ENCODE assay signal across 12 cellular contexts in genomic region chr4:107734120-107734519, GRCh38. TPM values are rescaled to one million over a fixed set of nuclear protein-coding genes. Genes with fewer than 3 reads are reported as not detected.
A peak's percentile ranks its signal among the peaks of the same experiment; 100 is the strongest.
DNase-seq lines count a peak whose midpoint lies in the region; FAIRE-seq and TF ChIP-seq lines count a peak whose summit lies in the region.
"Had no signal": no experiment of that assay in that cellular context is flagged by ENCODE, and none has a peak within 500 bp of the region (broad histone marks: within the 10 kb centered on the region; RNA-seq: fewer than 3 reads in every experiment).

No MANE protein-coding gene starts in this region.

- no peak overlapping the region for H2AFZ ChIP-seq in Loucy (ENCODE audit: low read length)

- H3K9ac ChIP-seq in Loucy (ENCODE audit: low read depth, low read length, poor library complexity, severe bottlenecking) (no peak overlapping the region), endodermal cell (ENCODE audit: extremely low read depth, low read length, poor library complexity, severe bottlenecking) (no peak overlapping the region)

- H3K36me3 ChIP-seq in Loucy (ENCODE audit: insufficient read depth, low read length) (no peaks in the 10 kb centered on the region), endodermal cell (ENCODE audit: control insufficient read depth, insufficient read depth, low read length) (no peaks in the 10 kb centered on the region)

- H3F3A ChIP-seq in Loucy (ENCODE audit: low read depth), result no peaks in the 10 kb centered on the region

- no peaks in the 10 kb centered on the region for H3K9me2 ChIP-seq in Loucy (replicated peaks; ENCODE audit: low read depth, low read length)

- H3K27me3 ChIP-seq in Loucy (ENCODE audit: insufficient read depth, low read length, poor library complexity, severe bottlenecking), result no peaks in the 10 kb centered on the region
- peaks cover 21% of the 10 kb centered on the region for H3K27me3 ChIP-seq in endodermal cell (ENCODE audit: control insufficient read depth, insufficient read depth, low read length, poor library complexity, severe bottlenecking)
- no peaks in the 10 kb centered on the region for H3K27me3 ChIP-seq in dorsolateral prefrontal cortex

- WGBS in endodermal cell (ENCODE audit: insufficient coverage in 1 of 2, insufficient read length in 1 of 2), 2 experiments, result 18 to 38% methylated on average over 1 to 3 of the region's 3 CpGs

- no peak overlapping the region for H3K27ac ChIP-seq in 22Rv1
- no peak overlapping the region for H3K27ac ChIP-seq in endodermal cell (ENCODE audit: low read depth, low read length)
- H3K27ac ChIP-seq in dorsolateral prefrontal cortex, result no peak overlapping the region
- H3K27ac ChIP-seq: HL-60 had no signal

- H3K27ac Mint-ChIP-seq in endodermal cell, result no peak overlapping the region

- no peak overlapping the region for H3K4me2 ChIP-seq in Loucy (ENCODE audit: low read depth, low read length, poor library complexity, severe bottlenecking)

- intact Hi-C loops in dorsolateral prefrontal cortex (cut with DNase I), result no loop called here

- DNase-seq in GM12864 (ENCODE audit: low read depth) (no peak), endodermal cell (peak; percentile 83), cerebellum (ENCODE audit: low spot score) (no peak), D721Med (ENCODE audit: insufficient read length, low spot score) (no peak), dorsolateral prefrontal cortex (no peak)
- no peak for DNase-seq in central memory CD4-positive, alpha-beta T cell
- DNase-seq: activated gamma-delta T cell treated with Interleukin-2 at 50 U/mL for 16 hours, hypothalamus, small intestine had no signal

- no peaks in the 10 kb centered on the region for H4K20me1 ChIP-seq in Loucy (ENCODE audit: insufficient read depth, low read length, poor library complexity, severe bottlenecking)

- no peaks in the 10 kb centered on the region for H3K9me3 ChIP-seq in Loucy (ENCODE audit: insufficient read depth, low read depth, low read length)
- no peaks in the 10 kb centered on the region for H3K9me3 ChIP-seq in endodermal cell (ENCODE audit: control insufficient read depth, low read length)

- no peaks in the 10 kb centered on the region for H3K9me3 Mint-ChIP-seq in endodermal cell

- H3K4me1 ChIP-seq in Loucy (ENCODE audit: insufficient read depth, low read length, poor library complexity, severe bottlenecking), result no peaks in the 10 kb centered on the region
- H3K4me1 ChIP-seq in endodermal cell (ENCODE audit: control insufficient read depth, insufficient read depth, low read length), result peaks cover 4% of the 10 kb centered on the region

- no peaks in the 10 kb centered on the region for H3K36me3 Mint-ChIP-seq in endodermal cell (ENCODE audit: low read depth)

- no peaks in the 10 kb centered on the region for H3K79me2 ChIP-seq in Loucy (ENCODE audit: insufficient read depth, low read length)

- no peak for FAIRE-seq in D721Med (lab: Jason Lieb, UNC)
- FAIRE-seq: small intestine had no signal

- peaks cover 30% of the 10 kb centered on the region for H3K27me3 Mint-ChIP-seq in endodermal cell (ENCODE audit: insufficient read depth)

- H3K4me3 ChIP-seq in GM12864 (ENCODE audit: low read depth, low read length) (no peak overlapping the region), Loucy (ENCODE audit: low read length, poor library complexity, severe bottlenecking) (no peak overlapping the region), endodermal cell (ENCODE audit: low read length) (no peak overlapping the region), dorsolateral prefrontal cortex (no peak overlapping the region)

- peaks cover 26% of the 10 kb centered on the region for H3K4me1 Mint-ChIP-seq in endodermal cell

- TF ChIP-seq CTCF in 22Rv1 (IDR thresholded peaks at IDR 0.05) (peak; percentile 48), GM12864 (IDR thresholded peaks at IDR 0.05; ENCODE audit: low read depth, low read length, missing control alignments) (peak; percentile 44), Loucy (conservative IDR thresholded peaks at IDR 0.05; ENCODE audit: low read length) (peak; percentile 63), endodermal cell (conservative IDR thresholded peaks at IDR 0.05) (peak; percentile 77), D721Med (IDR thresholded peaks at IDR 0.05; ENCODE audit: insufficient read depth, missing control alignments) (no peak), dorsolateral prefrontal cortex (IDR thresholded peaks at IDR 0.05 in 54 of 56, conservative IDR thresholded peaks at IDR 0.05 in 2 of 56; ENCODE audit: low read depth in 1 of 56, partially characterized antibody in 56 of 56) (no peak)

- H3K4me3 Mint-ChIP-seq in endodermal cell, result no peak overlapping the region

RNA-seq across cellular contexts. Expression of gene PAPSS1, which starts 14.1 kb away (rescaled TPM):
- 100 to 1,000 TPM; 128 to 164 TPM for total RNA-seq in endodermal cell
- 100 TPM for polyA plus RNA-seq in endodermal cell (2013, experiment 1 of 2)
- polyA plus RNA-seq in endodermal cell (2013, experiment 2 of 2), result 91.6 TPM
- total RNA-seq in cerebellum, result 82.0 TPM
- total RNA-seq in dorsolateral prefrontal cortex, result 100 to 1,000 TPM in 1 of 120 experiments, 10 to 100 TPM in 119; 39.6 to 102 (median 74.6) TPM

Comparison
In these comparisons a context has a peak if more than half of its experiments do, and no peak if none do; other contexts are left out.
1. CTCF ChIP-seq: peak in 22Rv1 (single experiment), GM12864 (single experiment), Loucy (single experiment) and endodermal cell (single experiment); none in D721Med (single experiment) and dorsolateral prefrontal cortex (0 of 56).